Comparison of ENCODE assay signal across 17 cellular contexts in genomic region chr3:27623085-27623753, GRCh38.
DNase-seq lines count a peak whose midpoint lies in the region; FAIRE-seq and TF ChIP-seq lines count a peak whose summit lies in the region.
"Had no signal": no experiment of that assay in that cellular context is flagged by ENCODE, and none has a peak within 500 bp of the region (broad histone marks: within the 10 kb centered on the region; RNA-seq: fewer than 3 reads in every experiment).

No MANE protein-coding gene starts in this region.

- no peaks in the 10 kb centered on the region for H3K36me3 Mint-ChIP-seq in Calu3 (ENCODE audit: insufficient read depth, unreplicated experiment)

- H3K9me3 Mint-ChIP-seq in Calu3 (ENCODE audit: low read depth, unreplicated experiment) = peaks cover 2% of the 10 kb centered on the region

- H3K36me3 ChIP-seq in right atrium auricular region (no peaks in the 10 kb centered on the region), MG63 (no peaks in the 10 kb centered on the region)
- H3K36me3 ChIP-seq: sigmoid colon had no signal

- H3K27me3 Mint-ChIP-seq in Calu3 (ENCODE audit: unreplicated experiment) = no peaks in the 10 kb centered on the region
- H3K27me3 Mint-ChIP-seq: activated naive CD8-positive, alpha-beta T cell treated with anti-CD3 and anti-CD28 coated beads, Interleukin-2, amount 10 ng/mL, durations not matched to agents 7 days and 5 days had no signal

- no peak overlapping the region for H3K4me3 Mint-ChIP-seq in Calu3 (ENCODE audit: low read depth, unreplicated experiment)
- H3K4me3 Mint-ChIP-seq: activated naive CD8-positive, alpha-beta T cell treated with anti-CD3 and anti-CD28 coated beads, Interleukin-2, amount 10 ng/mL, durations not matched to agents 7 days and 5 days; GM23338 had no signal

- H3K27ac Mint-ChIP-seq in Calu3 (ENCODE audit: unreplicated experiment) = no peak overlapping the region
- H3K27ac Mint-ChIP-seq: activated naive CD8-positive, alpha-beta T cell treated with anti-CD3 and anti-CD28 coated beads, Interleukin-2, amount 10 ng/mL, durations not matched to agents 7 days and 5 days; GM23338 had no signal

- H3K4me3 ChIP-seq in astrocyte of the spinal cord (ENCODE audit: low read depth, low read length) (no peak overlapping the region), right atrium auricular region (no peak overlapping the region), MG63 (no peak overlapping the region)
- H3K4me3 ChIP-seq: GM23338, sigmoid colon had no signal

- H3K27me3 ChIP-seq in right atrium auricular region (no peaks in the 10 kb centered on the region), MG63 (no peaks in the 10 kb centered on the region)
- H3K27me3 ChIP-seq: sigmoid colon had no signal

- CTCF ChIA-PET in Calu3 (lab: Charles Lee) = no interaction called here

- peaks cover 9% of the 10 kb centered on the region for H3K4me1 Mint-ChIP-seq in Calu3 (ENCODE audit: low read depth, unreplicated experiment)

- in situ Hi-C loops in astrocyte of the spinal cord (cut with HindIII; ENCODE audit: low sequenced_read_pairs) = no loop called here

- H3K9me3 ChIP-seq in right atrium auricular region = no peaks in the 10 kb centered on the region
- H3K9me3 ChIP-seq in MG63 = no peaks in the 10 kb centered on the region
- H3K9me3 ChIP-seq: sigmoid colon had no signal

- peak; percentile 35 for DNase-seq in H4 (ENCODE audit: low spot score)
- DNase-seq in astrocyte of the spinal cord (ENCODE audit: low read depth, low spot score) = peak; percentile 19
- DNase-seq in right atrium auricular region (ENCODE audit: low spot score) = peak; percentile 78
- peak; percentile 56 for DNase-seq in pulmonary artery endothelial cell (ENCODE audit: low read depth, low spot score)
- DNase-seq in epidermal melanocyte (ENCODE audit: insufficient read length, low spot score) = no peak
- DNase-seq in D721Med (ENCODE audit: insufficient read length, low spot score) = no peak
- no peak for DNase-seq in MG63
- no peak for DNase-seq in Calu3
- DNase-seq: activated CD8-positive, alpha-beta memory T cell treated with anti-CD3 and anti-CD28 coated beads, Interleukin-2, amount 50 U/mL, for 48 hours; activated naive CD8-positive, alpha-beta T cell treated with anti-CD3 and anti-CD28 coated beads, Interleukin-2, amount 10 ng/mL, durations not matched to agents 7 days and 5 days; effector memory CD4-positive, alpha-beta T cell; hippocampal formation; MV-4-11; NCI-H510A; sigmoid colon had no signal

- TF ChIP-seq CTCF in astrocyte of the spinal cord (IDR thresholded peaks at IDR 0.05; ENCODE audit: low read depth, low read length) (no peak), right atrium auricular region (IDR thresholded peaks at IDR 0.05) (no peak), D721Med (IDR thresholded peaks at IDR 0.05; ENCODE audit: insufficient read depth, missing control alignments) (no peak), Calu3 (IDR thresholded peaks at IDR 0.05; ENCODE audit: unreplicated experiment) (no peak)

- no peaks in the 10 kb centered on the region for H3K4me1 ChIP-seq in right atrium auricular region

- H3K27ac ChIP-seq in right atrium auricular region = peak overlapping the region; percentile 18 to 59
- H3K27ac ChIP-seq: VCaP had no signal

- BruUV-seq in Calu3 (replicated peaks; lab: Mats Ljungman, UMichigan) = no TSS peak

- no peak for FAIRE-seq in D721Med (lab: Jason Lieb, UNC)

- intact Hi-C loops in Calu3 (cut with micrococcal nuclease; ENCODE audit: unreplicated experiment) = no loop called here

Comparison
In these comparisons a context has a peak if more than half of its experiments do, and no peak if none do; other contexts are left out.
1. DNase-seq: peak in H4 (single experiment), astrocyte of the spinal cord (single experiment), right atrium auricular region (single experiment) and pulmonary artery endothelial cell (single experiment); none in epidermal melanocyte (single experiment), D721Med (single experiment), MG63 (single experiment) and Calu3 (single experiment).